Comparison of ENCODE assay signal across 18 cellular contexts in genomic region chr22:19775496-19776325, GRCh38. TPM values are rescaled to one million over a fixed set of nuclear protein-coding genes. Genes with fewer than 3 reads are reported as not detected.
"Had no signal": no experiment of that assay in that cellular context is flagged by ENCODE, and none has a peak within 500 bp of the region (broad histone marks: within the 10 kb centered on the region; RNA-seq: fewer than 3 reads in every experiment).

No MANE protein-coding gene starts in this region.

- DNase-seq: activated CD4-positive, alpha-beta T cell treated with anti-CD3 and anti-CD28 coated beads, Interleukin-2, amount 10 ng/mL, durations not matched to agents 7 days and 5 days; activated CD4-positive, CD25-positive, alpha-beta regulatory T cell; activated CD8-positive, alpha-beta memory T cell treated with anti-CD3 and anti-CD28 coated beads for 24 hours; brain microvascular endothelial cell; cerebellar nuclear complex; erythroblast; stimulated activated CD4-positive, alpha-beta T cell treated with anti-CD3 and anti-CD28 coated beads, Interleukin-2, amount 100 ng/mL, for 24 hours; stimulated activated naive CD4-positive, alpha-beta T cell treated with Interleukin-2 at 50 U/mL for 16 hours; T-helper 17 cell had no signal

- H3K36me3 Mint-ChIP-seq: activated naive CD4-positive, alpha-beta T cell treated with anti-CD3 and anti-CD28 coated beads, Interleukin-2, amount 50 U/mL, for 24 hours; naive thymus-derived CD8-positive, alpha-beta T cell had no signal

- H3K36me3 ChIP-seq: brain microvascular endothelial cell, upper lobe of left lung had no signal

- H3K4me1 ChIP-seq: upper lobe of left lung had no signal

- H3K9me3 ChIP-seq: mucosa of descending colon, upper lobe of left lung had no signal

- ATAC-seq: activated T-helper 17 cell treated with anti-CD3 and anti-CD28 coated beads, Interleukin-2, amount 50 U/mL, for 72 hours; mucosa of descending colon; T-helper 17 cell had no signal

- H3K4me1 Mint-ChIP-seq: activated T-helper 17 cell treated with anti-CD3 and anti-CD28 coated beads, Interleukin-2, amount 50 U/mL, for 72 hours; endodermal cell had no signal

- H3K9me3 Mint-ChIP-seq: activated CD4-positive, alpha-beta T cell treated with anti-CD3 and anti-CD28 coated beads, Interleukin-2, amount 10 ng/mL, durations not matched to agents 7 days and 5 days; activated naive CD4-positive, alpha-beta T cell treated with anti-CD3 and anti-CD28 coated beads, Interleukin-2, amount 50 U/mL, for 24 hours; activated T-helper 17 cell treated with anti-CD3 and anti-CD28 coated beads, Interleukin-2, amount 50 U/mL, for 72 hours; endodermal cell; naive thymus-derived CD8-positive, alpha-beta T cell had no signal

- H3K27ac ChIP-seq: brain microvascular endothelial cell, hepatocyte, upper lobe of left lung had no signal

- H3K27ac Mint-ChIP-seq: activated CD4-positive, alpha-beta T cell treated with anti-CD3 and anti-CD28 coated beads, Interleukin-2, amount 10 ng/mL, durations not matched to agents 7 days and 5 days; activated naive CD4-positive, alpha-beta T cell treated with anti-CD3 and anti-CD28 coated beads, Interleukin-2, amount 50 U/mL, for 24 hours; activated T-helper 17 cell treated with anti-CD3 and anti-CD28 coated beads, Interleukin-2, amount 50 U/mL, for 72 hours; endodermal cell; progenitor cell of endocrine pancreas; T-helper 17 cell had no signal

- H3K4me3 ChIP-seq: hepatocyte, mucosa of descending colon, upper lobe of left lung had no signal

- H3K27me3 ChIP-seq: upper lobe of left lung had no signal

- H3K4me3 Mint-ChIP-seq: activated CD4-positive, alpha-beta T cell treated with anti-CD3 and anti-CD28 coated beads, Interleukin-2, amount 10 ng/mL, durations not matched to agents 7 days and 5 days; activated naive CD4-positive, alpha-beta T cell treated with anti-CD3 and anti-CD28 coated beads, Interleukin-2, amount 50 U/mL, for 24 hours; activated T-helper 17 cell treated with anti-CD3 and anti-CD28 coated beads, Interleukin-2, amount 50 U/mL, for 72 hours; endodermal cell; T-helper 17 cell had no signal

RNA-seq across cellular contexts. Expression of gene TBX1, which starts 15.1 kb away (rescaled TPM):
- total RNA-seq: activated CD4-positive, alpha-beta T cell treated with anti-CD3 and anti-CD28 coated beads, Interleukin-2, amount 10 ng/mL, durations not matched to agents 7 days and 5 days; activated T-helper 17 cell treated with anti-CD3 and anti-CD28 coated beads, Interleukin-2, amount 50 U/mL, for 72 hours; hepatocyte; naive thymus-derived CD8-positive, alpha-beta T cell; T-helper 17 cell; temporal lobe had no signal
- polyA plus RNA-seq: naive thymus-derived CD8-positive, alpha-beta T cell had no signal

RNA-seq across cellular contexts. Expression of gene GP1BB, which starts 52.4 kb away (rescaled TPM):
- total RNA-seq: activated CD4-positive, alpha-beta T cell treated with anti-CD3 and anti-CD28 coated beads, Interleukin-2, amount 10 ng/mL, durations not matched to agents 7 days and 5 days; activated T-helper 17 cell treated with anti-CD3 and anti-CD28 coated beads, Interleukin-2, amount 50 U/mL, for 72 hours had no signal
- polyA plus RNA-seq: naive thymus-derived CD8-positive, alpha-beta T cell had no signal
